ENCODE assay signal across 1 cellular context in the genomic region with DNA sequence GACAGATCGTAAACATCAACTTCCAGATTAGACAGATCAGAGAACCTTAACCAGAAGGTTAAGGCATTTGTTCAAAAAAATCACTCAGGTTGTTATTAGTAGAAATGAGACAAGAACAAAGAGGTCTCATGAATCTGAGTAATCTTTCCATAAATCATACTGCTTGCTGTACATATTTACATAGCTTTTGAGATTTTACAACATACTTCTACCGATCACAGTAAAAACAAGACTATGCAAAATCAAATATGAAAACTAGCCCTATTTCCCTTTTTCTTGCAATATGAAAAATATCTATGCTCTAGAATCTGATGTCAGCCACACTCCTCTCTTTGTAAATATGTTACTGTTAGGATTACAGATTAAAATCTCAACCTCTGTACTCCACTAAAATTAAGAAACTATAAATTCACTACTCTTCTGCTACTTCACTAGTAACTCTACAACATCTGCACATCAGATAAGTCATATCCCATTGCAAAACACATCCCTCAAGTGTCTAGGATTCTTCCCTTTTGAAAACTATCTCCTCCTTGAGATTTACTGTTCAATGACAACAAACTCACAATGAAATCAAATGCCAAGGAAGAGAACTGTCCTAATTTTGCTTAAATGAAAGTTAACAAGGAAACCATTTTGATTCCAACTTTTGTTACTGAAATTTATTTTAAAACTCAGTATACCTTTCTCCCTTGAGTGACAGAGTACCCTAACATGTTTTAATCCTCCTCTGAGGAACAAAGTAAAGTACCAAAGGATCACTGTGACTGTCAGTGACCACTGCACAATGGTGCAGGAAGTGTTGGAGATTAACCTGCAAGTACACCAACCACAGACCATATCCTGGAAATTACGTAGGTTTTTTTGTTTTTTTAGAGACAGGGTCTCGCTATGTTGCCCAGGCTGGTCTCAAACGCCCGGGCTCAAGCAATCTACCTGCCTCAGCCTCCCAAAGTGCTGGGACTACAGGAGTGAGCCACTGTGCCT.
A peak's percentile ranks its signal among the peaks of the same experiment; 100 is the strongest.
TF ChIP-seq lines count a peak whose summit lies in the region.

No MANE protein-coding gene starts in this region.

TF ChIP-seq in HepG2, 621 proteins besides CTCF, POLR2A, EP300 and RAD21:
- TF ChIP-seq ZNF121 (CRISPR knock-in tag; IDR thresholded peaks at IDR 0.05), result 0 out of 2 replicates have a peak, but pooled peaks have one; percentile 20
- TF ChIP-seq STAT5B (CRISPR knock-in tag; IDR thresholded peaks at IDR 0.05), result no peak
- TF ChIP-seq TOE1 (CRISPR knock-in tag; IDR thresholded peaks at IDR 0.05), result no peak
- TF ChIP-seq, protein P1, sequence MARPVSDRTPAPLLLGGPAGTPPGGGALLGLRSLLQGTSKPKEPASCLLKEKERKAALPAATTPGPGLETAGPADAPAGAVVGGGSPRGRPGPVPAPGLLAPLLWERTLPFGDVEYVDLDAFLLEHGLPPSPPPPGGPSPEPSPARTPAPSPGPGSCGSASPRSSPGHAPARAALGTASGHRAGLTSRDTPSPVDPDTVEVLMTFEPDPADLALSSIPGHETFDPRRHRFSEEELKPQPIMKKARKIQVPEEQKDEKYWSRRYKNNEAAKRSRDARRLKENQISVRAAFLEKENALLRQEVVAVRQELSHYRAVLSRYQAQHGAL (CRISPR knock-in tag; IDR thresholded peaks at IDR 0.05; ENCODE audit: not compliant biosample characterization), result no peak
